8 cellular contexts compared by ENCODE assay signal in the genomic region with DNA sequence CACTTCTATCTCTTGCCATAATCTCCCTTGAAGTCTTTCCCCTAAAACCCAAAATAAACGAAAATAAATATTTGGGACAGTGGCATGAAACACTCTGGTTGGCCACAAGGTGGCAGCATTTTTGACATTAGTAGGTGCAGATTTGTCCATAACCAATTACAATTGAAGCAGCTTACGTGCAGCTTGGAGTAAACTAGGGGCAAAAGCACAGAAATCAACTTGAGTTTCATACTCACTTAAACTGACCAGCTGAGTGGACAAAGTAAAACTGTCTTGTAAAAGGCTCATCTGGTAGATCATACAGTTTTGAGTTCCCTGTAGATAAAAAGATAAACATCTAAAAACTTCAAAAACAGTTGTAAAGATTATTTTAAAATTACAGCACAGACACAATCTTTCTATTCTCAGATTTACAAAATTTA. TPM values are rescaled to one million over a fixed set of nuclear protein-coding genes. Genes with fewer than 3 reads are reported as not detected.
A peak's percentile ranks its signal among the peaks of the same experiment; 100 is the strongest.
DNase-seq lines count a peak whose midpoint lies in the region; ATAC-seq, FAIRE-seq and TF ChIP-seq lines count a peak whose summit lies in the region.

No MANE protein-coding gene starts in this region.

- WGBS in aorta, 2 donors, result 2 to 3% methylated on average over 2 of the region's 2 CpGs

- ATAC-seq in aorta (ENCODE audit: low FRiP score), result no peak

- peaks cover 81% of the 10 kb centered on the region for H3K36me3 Mint-ChIP-seq in brain

- H3K4me3 Mint-ChIP-seq in brain, result no peak overlapping the region

- intact Hi-C loops in aorta (cut with DNase I), result no loop called here

- no peaks in the 10 kb centered on the region for H3K4me1 ChIP-seq in aorta (ENCODE audit: control insufficient read depth in 1 of 2, insufficient read depth in 2 of 2, low read length in 2 of 2)

- H3K27me3 ChIP-seq in aorta (ENCODE audit: control insufficient read depth in 1 of 2, insufficient read depth in 2 of 2, low read length in 1 of 2), result no peaks in the 10 kb centered on the region

- TF ChIP-seq CTCF in brain (conservative IDR thresholded peaks at IDR 0.05), result peak; percentile 71 to 85

- H3K9me3 Mint-ChIP-seq in brain, result no peaks in the 10 kb centered on the region

- H3K27ac ChIP-seq in aorta (ENCODE audit: low read depth in 1 of 2, low read length in 2 of 2), result no peak overlapping the region

- H3K27ac Mint-ChIP-seq in brain, result peak overlapping the region in 1 of 5 experiments; percentile 6

- H3K27me3 Mint-ChIP-seq in brain, result no peaks in the 10 kb centered on the region

- peaks cover 4 to 16% of the 10 kb centered on the region in 2 donors for H3K36me3 ChIP-seq in aorta (ENCODE audit: control insufficient read depth in 1 of 2, insufficient read depth in 2 of 2, low read length in 1 of 2)

- no peak overlapping the region for H3K4me3 ChIP-seq in aorta (ENCODE audit: low read length in 2 of 2)

- no peaks in the 10 kb centered on the region for H3K4me1 Mint-ChIP-seq in brain

- FAIRE-seq in islet of Langerhans (lab: Jason Lieb, UNC), result peak; percentile 84

- DNase-seq in NOMO-1 (lab: John Stamatoyannopoulos, UW; ENCODE audit: unreplicated experiment in 2 of 2), result peak; percentile 2 to 52
- DNase-seq in NOMO-1 treated with dmso at 0.1 percent for 144 hours (lab: John Stamatoyannopoulos, UW; ENCODE audit: unreplicated experiment), result no peak
- peak; percentile 57 for DNase-seq in MV-4-11 (lab: John Stamatoyannopoulos, UW)
- peak; percentile 55 for DNase-seq in SKM-1 treated with dmso at 0.1 percent for 144 hours (lab: John Stamatoyannopoulos, UW; ENCODE audit: unreplicated experiment)
- DNase-seq in stimulated activated CD4-positive, alpha-beta T cell treated with anti-CD3 and anti-CD28 coated beads, Interleukin-4, amount 100 ng/mL, for 4 hours, result peak; percentile 22 to 27
- no peak for DNase-seq in aorta

- H3K9me3 ChIP-seq in aorta (ENCODE audit: control insufficient read depth, low read length), result no peaks in the 10 kb centered on the region

RNA-seq across cellular contexts. Expression of gene PDCD5, which starts 18.8 kb away (rescaled TPM):
- 302 TPM for polyA plus RNA-seq in brain (ENCODE audit: insufficient read depth, low read depth, low replicate concordance)
- 10 to 100 TPM; 71.2 to 76.8 TPM for total RNA-seq in aorta
- 100 to 1,000 TPM in 1 of 2 donors, 10 to 100 TPM in 1; 85.5 to 110 TPM for polyA plus RNA-seq in aorta

Comparison
In these comparisons a context has a peak if more than half of its experiments do, and no peak if none do; other contexts are left out.
1. DNase-seq: peak in NOMO-1 (2 of 2), MV-4-11 (single experiment), SKM-1 treated with dmso at 0.1 percent for 144 hours (single experiment) and stimulated activated CD4-positive, alpha-beta T cell treated with anti-CD3 and anti-CD28 coated beads, Interleukin-4, amount 100 ng/mL, for 4 hours (2 of 2); none in NOMO-1 treated with dmso at 0.1 percent for 144 hours (single experiment) and aorta (0 of 2).